29 cellular contexts compared by ENCODE assay signal in the genomic region with DNA sequence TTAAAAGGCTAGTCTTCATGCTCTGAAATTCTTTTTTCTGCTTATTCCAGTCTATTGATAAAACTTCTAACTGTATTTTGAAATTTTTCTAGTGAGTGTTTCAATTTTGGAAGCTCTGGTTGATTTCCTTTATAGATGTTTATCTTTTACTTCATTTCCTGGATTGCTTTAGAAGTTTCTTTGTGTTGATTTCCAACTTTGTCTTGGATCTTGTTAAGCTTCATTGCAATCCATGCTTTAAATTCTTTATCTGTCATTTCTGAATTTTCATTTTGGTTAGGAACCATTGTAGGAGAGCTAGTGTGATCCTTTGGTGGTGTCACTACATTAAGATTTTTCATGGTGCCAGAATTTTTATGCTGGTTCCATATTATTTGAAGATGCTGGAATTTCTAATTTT.
"Had no signal": no experiment of that assay in that cellular context is flagged by ENCODE, and none has a peak within 500 bp of the region (broad histone marks: within the 10 kb centered on the region; RNA-seq: fewer than 3 reads in every experiment).

No MANE protein-coding gene starts in this region.

- H3K4me3 Mint-ChIP-seq: stimulated activated effector memory CD8-positive, alpha-beta T cell treated with anti-CD3 and anti-CD28 coated beads, Interleukin-12 subunit alpha, Interleukin-12 subunit beta, amount 100 ng/mL, for 72 hours; stimulated activated memory B cell treated with anti-CD40 and anti-IgM and Interleukin-4, amounts not matched to agents 10 μg/mL and 1 μg/mL and 100 μg/mL, for 72 hours; stimulated activated naive B cell treated with anti-CD40 and anti-IgM and Interleukin-4, amounts not matched to agents 10 μg/mL and 1 μg/mL and 100 μg/mL, for 72 hours; stimulated activated naive CD8-positive, alpha-beta T cell treated with anti-CD3 and anti-CD28 coated beads, Interleukin-15, amount 100 ng/mL, for 72 hours; stimulated activated naive CD8-positive, alpha-beta T cell treated with anti-CD3 and anti-CD28 coated beads, Interleukin-15, Interleukin-2, amounts not matched to agents 100 ng/mL and 50 ng/mL, for 24 hours; type B pancreatic cell had no signal

- H3K4me1 Mint-ChIP-seq: stimulated activated effector memory CD8-positive, alpha-beta T cell treated with anti-CD3 and anti-CD28 coated beads, Interleukin-12 subunit alpha, Interleukin-12 subunit beta, amount 100 ng/mL, for 72 hours; stimulated activated memory B cell treated with anti-CD40 and anti-IgM and Interleukin-4, amounts not matched to agents 10 μg/mL and 1 μg/mL and 100 μg/mL, for 72 hours; stimulated activated naive B cell treated with anti-CD40 and anti-IgM and Interleukin-4, amounts not matched to agents 10 μg/mL and 1 μg/mL and 100 μg/mL, for 72 hours; stimulated activated naive CD8-positive, alpha-beta T cell treated with anti-CD3 and anti-CD28 coated beads, Interleukin-15, amount 100 ng/mL, for 72 hours had no signal

- H3K27ac ChIP-seq: stomach, suprapubic skin, testis, thoracic aorta, thyroid gland, tibial artery, tibial nerve, transverse colon, upper lobe of left lung, upper lobe of right lung, uterus, vagina had no signal

- H3K27ac Mint-ChIP-seq: stimulated activated effector memory CD8-positive, alpha-beta T cell treated with anti-CD3 and anti-CD28 coated beads, Interleukin-12 subunit alpha, Interleukin-12 subunit beta, amount 100 ng/mL, for 72 hours; stimulated activated memory B cell treated with anti-CD40 and anti-IgM and Interleukin-4, amounts not matched to agents 10 μg/mL and 1 μg/mL and 100 μg/mL, for 72 hours; stimulated activated naive B cell treated with anti-CD40 and anti-IgM and Interleukin-4, amounts not matched to agents 10 μg/mL and 1 μg/mL and 100 μg/mL, for 72 hours; stimulated activated naive CD8-positive, alpha-beta T cell treated with anti-CD3 and anti-CD28 coated beads, Interleukin-15, amount 100 ng/mL, for 72 hours; stimulated activated naive CD8-positive, alpha-beta T cell treated with anti-CD3 and anti-CD28 coated beads, Interleukin-15, Interleukin-2, amounts not matched to agents 100 ng/mL and 50 ng/mL, for 24 hours; type B pancreatic cell had no signal

- FAIRE-seq: urothelium cell line had no signal

- H3K9me3 Mint-ChIP-seq: stimulated activated naive CD8-positive, alpha-beta T cell treated with anti-CD3 and anti-CD28 coated beads, Interleukin-15, amount 100 ng/mL, for 72 hours; stimulated activated naive CD8-positive, alpha-beta T cell treated with anti-CD3 and anti-CD28 coated beads, Interleukin-15, Interleukin-2, amounts not matched to agents 100 ng/mL and 50 ng/mL, for 24 hours; type B pancreatic cell had no signal

- H3K4me3 ChIP-seq: stomach, suprapubic skin, testis, thoracic aorta, thyroid gland, tibial artery, tibial nerve, transverse colon, upper lobe of left lung, upper lobe of right lung, uterus, vagina had no signal

- H3K27me3 ChIP-seq: stomach, suprapubic skin, testis, thyroid gland, tibial artery, tibial nerve, transverse colon, upper lobe of left lung, upper lobe of right lung, uterus, vagina had no signal

- H3K36me3 ChIP-seq: stomach, suprapubic skin, thoracic aorta, thyroid gland, tibial artery, tibial nerve, transverse colon, upper lobe of left lung, upper lobe of right lung, uterus, vagina had no signal

- ATAC-seq: stimulated activated effector memory CD8-positive, alpha-beta T cell treated with anti-CD3 and anti-CD28 coated beads, Interleukin-12 subunit alpha, Interleukin-12 subunit beta, amount 100 ng/mL, for 72 hours; stimulated activated memory B cell treated with anti-CD40 and anti-IgM and Interleukin-4, amounts not matched to agents 10 μg/mL and 1 μg/mL and 100 μg/mL, for 72 hours; stimulated activated naive B cell treated with anti-CD40 and anti-IgM and Interleukin-4, amounts not matched to agents 10 μg/mL and 1 μg/mL and 100 μg/mL, for 72 hours; stimulated activated naive CD8-positive, alpha-beta T cell treated with anti-CD3 and anti-CD28 coated beads, Interleukin-15, amount 100 ng/mL, for 72 hours; stimulated activated naive CD8-positive, alpha-beta T cell treated with anti-CD3 and anti-CD28 coated beads, Interleukin-15, Interleukin-2, amounts not matched to agents 100 U/mL and 50 U/mL, for 24 hours; upper lobe of right lung had no signal

- DNase-seq: stimulated activated CD4-positive, alpha-beta T cell treated with anti-CD3 and anti-CD28 coated beads, Interleukin-2, amount 100 ng/mL, for 48 hours; stimulated activated CD4-positive, alpha-beta T cell treated with anti-CD3 and anti-CD28 coated beads, Interleukin-4, amount 100 ng/mL, for 1 hour; stimulated activated CD4-positive, alpha-beta T cell treated with anti-CD3 and anti-CD28 coated beads, Interleukin-4, amount 100 ng/mL, for 24 hours; stimulated activated CD4-positive, alpha-beta T cell treated with anti-CD3 and anti-CD28 coated beads, Interleukin-4, amount 100 ng/mL, for 4 hours; stimulated activated CD8-positive, alpha-beta memory T cell treated with anti-CD3 and anti-CD28 coated beads, Interleukin-4, amount 100 ng/mL, for 48 hours; stimulated activated naive B cell treated with anti-CD40 and anti-IgM and Interleukin-4, amounts not matched to agents 10 μg/mL and 1 μg/mL and 100 μg/mL, for 72 hours; stimulated activated naive CD4-positive, alpha-beta T cell; stimulated activated naive CD4-positive, alpha-beta T cell treated with Interleukin-2 at 50 U/mL for 16 hours; stimulated activated naive CD8-positive, alpha-beta T cell treated with anti-CD3 and anti-CD28 coated beads, Interleukin-15, amount 100 ng/mL, for 72 hours; stimulated activated naive CD8-positive, alpha-beta T cell treated with anti-CD3 and anti-CD28 coated beads, Interleukin-15, Interleukin-2, amounts not matched to agents 100 U/mL and 50 U/mL, for 24 hours; stomach; substantia nigra; testis; thyroid gland; tibial artery; transverse colon; trophoblast cell; upper lobe of left lung; upper lobe of right lung; uterus had no signal

- H3K9me3 ChIP-seq: suprapubic skin, testis, thoracic aorta, thyroid gland, tibial artery, tibial nerve, transverse colon, upper lobe of left lung, upper lobe of right lung, uterus, vagina had no signal

- H3K36me3 Mint-ChIP-seq: stimulated activated effector memory CD8-positive, alpha-beta T cell treated with anti-CD3 and anti-CD28 coated beads, Interleukin-12 subunit alpha, Interleukin-12 subunit beta, amount 100 ng/mL, for 72 hours; stimulated activated memory B cell treated with anti-CD40 and anti-IgM and Interleukin-4, amounts not matched to agents 10 μg/mL and 1 μg/mL and 100 μg/mL, for 72 hours; stimulated activated naive B cell treated with anti-CD40 and anti-IgM and Interleukin-4, amounts not matched to agents 10 μg/mL and 1 μg/mL and 100 μg/mL, for 72 hours; type B pancreatic cell had no signal

- H3K4me1 ChIP-seq: stomach, suprapubic skin, testis, tibial nerve, transverse colon, upper lobe of left lung, upper lobe of right lung, uterus, vagina had no signal

- H3K27me3 Mint-ChIP-seq: stimulated activated memory B cell treated with anti-CD40 and anti-IgM and Interleukin-4, amounts not matched to agents 10 μg/mL and 1 μg/mL and 100 μg/mL, for 72 hours; stimulated activated naive B cell treated with anti-CD40 and anti-IgM and Interleukin-4, amounts not matched to agents 10 μg/mL and 1 μg/mL and 100 μg/mL, for 72 hours; type B pancreatic cell had no signal
